9 cellular contexts compared by ENCODE assay signal in the genomic region with DNA sequence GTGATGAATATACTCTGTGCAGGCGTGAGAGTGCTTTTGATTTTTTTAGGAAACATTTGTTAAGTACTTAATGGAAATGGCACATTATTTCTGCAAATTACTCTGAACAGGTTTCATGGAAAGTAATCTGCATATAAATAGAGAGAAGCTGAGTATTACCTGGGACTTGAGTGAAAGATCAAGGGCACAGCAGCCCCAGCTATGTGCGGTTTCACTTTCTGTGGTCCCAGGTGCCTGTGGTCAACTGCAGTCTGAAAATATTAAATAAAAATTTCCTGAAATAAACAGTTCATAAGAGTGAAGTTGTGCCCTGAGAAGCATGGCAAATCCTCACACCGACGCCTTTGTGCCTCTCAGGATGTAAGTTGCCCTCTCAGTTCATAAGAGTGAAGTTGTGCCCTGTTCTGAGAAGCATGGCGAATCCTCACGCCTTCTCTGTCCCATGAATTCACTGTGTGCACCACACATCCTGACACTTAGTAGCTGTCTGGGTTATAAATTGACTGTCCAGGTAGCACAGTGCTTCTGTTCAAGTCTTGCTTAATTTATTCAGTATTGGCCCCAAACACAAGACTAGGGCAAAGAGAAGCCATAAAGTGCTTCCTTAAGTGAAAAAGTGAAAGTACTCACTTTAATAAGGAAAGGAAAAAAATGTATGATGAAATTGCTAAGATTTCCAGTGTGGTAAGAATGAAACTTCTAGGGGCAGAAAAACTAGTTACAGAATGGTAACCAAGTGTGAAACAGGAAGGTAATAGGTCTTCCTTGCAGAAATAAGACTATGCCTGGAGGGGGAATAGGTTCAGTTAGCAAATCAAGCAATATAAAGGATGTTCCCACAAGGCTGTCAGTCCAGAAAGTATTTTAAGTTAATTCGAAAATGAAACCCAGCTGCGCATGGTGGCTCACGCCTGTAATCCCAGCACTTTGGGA. TPM values are rescaled to one million over a fixed set of nuclear protein-coding genes. Genes with fewer than 3 reads are reported as not detected.
A peak's percentile ranks its signal among the peaks of the same experiment; 100 is the strongest.
DNase-seq lines count a peak whose midpoint lies in the region; ATAC-seq and TF ChIP-seq lines count a peak whose summit lies in the region.
"Had no signal": no experiment of that assay in that cellular context is flagged by ENCODE, and none has a peak within 500 bp of the region (broad histone marks: within the 10 kb centered on the region; RNA-seq: fewer than 3 reads in every experiment).

No MANE protein-coding gene starts in this region.

- H3K9me3 ChIP-seq in endocrine pancreas (ENCODE audit: control insufficient read depth, low read length) (no peaks in the 10 kb centered on the region), body of pancreas (no peaks in the 10 kb centered on the region)

- intact Hi-C loops in body of pancreas (cut with DNase I) = no loop called here

- no peak overlapping the region for H3K9ac ChIP-seq in endocrine pancreas (ENCODE audit: control insufficient read depth, insufficient read depth, low read length)

- TF ChIP-seq POLR2A in body of pancreas (IDR thresholded peaks at IDR 0.05) = no peak

- no peak for DNase-seq in NCI-H748 (lab: John Stamatoyannopoulos, UW; ENCODE audit: unreplicated experiment)
- no peak for DNase-seq in body of pancreas
- DNase-seq in activated effector memory CD4-positive, alpha-beta T cell treated with Interleukin-2 at 50 U/mL for 16 hours = no peak
- no peak for DNase-seq in EL
- DNase-seq: effector CD4-positive, alpha-beta T cell had no signal

- no peak overlapping the region for H3K27ac ChIP-seq in body of pancreas

- H3K4me1 ChIP-seq in endocrine pancreas (ENCODE audit: control insufficient read depth, insufficient read depth, low read length) = peaks cover 8% of the 10 kb centered on the region
- H3K4me1 ChIP-seq in body of pancreas = peaks cover 17% of the 10 kb centered on the region

- H3K36me3 ChIP-seq in endocrine pancreas (ENCODE audit: control insufficient read depth, insufficient read depth, low read length) (no peaks in the 10 kb centered on the region), body of pancreas (replicated peaks in 1 of 2; ENCODE audit: insufficient read depth in 1 of 2, low read depth in 2 of 2) (no peaks in the 10 kb centered on the region)

- no peak for TF ChIP-seq CTCF in body of pancreas (IDR thresholded peaks at IDR 0.05)

- peak overlapping the region; percentile 40 for H3K4me3 ChIP-seq in endocrine pancreas (ENCODE audit: control insufficient read depth, insufficient read depth, low read length)
- no peak overlapping the region for H3K4me3 ChIP-seq in body of pancreas

- H3K27me3 ChIP-seq in endocrine pancreas (ENCODE audit: control insufficient read depth, insufficient read depth, low read length) (no peaks in the 10 kb centered on the region), body of pancreas (peaks cover 0 to 4% of the 10 kb centered on the region in 2 donors)

- WGBS in body of pancreas, 2 donors = 81 to 86% methylated on average over 9 of the region's 9 CpGs

- peak; percentile 56 for ATAC-seq in GM18858 (IDR thresholded peaks at IDR 0.05; ENCODE audit: unreplicated experiment)
- peak; percentile 60 for ATAC-seq in GM21529 (IDR thresholded peaks at IDR 0.05; ENCODE audit: unreplicated experiment)
- peak; percentile 62 for ATAC-seq in HG03558 (IDR thresholded peaks at IDR 0.05; ENCODE audit: extremely low read depth, unreplicated experiment)
- ATAC-seq in body of pancreas = no peak

RNA-seq across cellular contexts. Expression of a gene that starts 4.3 kb away (rescaled TPM):
- total RNA-seq in body of pancreas = 10 to 100 TPM; 11.9 to 18.7 TPM
